Comparison of ENCODE assay signal across 1 cellular context in genomic region chr10:6035926-6036575, GRCh38.
TF ChIP-seq lines count a peak whose summit lies in the region.

No MANE protein-coding gene starts in this region.

TF ChIP-seq in GM23338, 12 proteins besides CTCF, POLR2A, EP300 and RAD21 (continued from another document):
- TF ChIP-seq REST (IDR thresholded peaks at IDR 0.05; ENCODE audit: unreplicated experiment) = no peak
- TF ChIP-seq ZNF462 (CRISPR knock-in tag; IDR thresholded peaks at IDR 0.05) = no peak
